ENCODE assay signal across 8 cellular contexts in the genomic region with DNA sequence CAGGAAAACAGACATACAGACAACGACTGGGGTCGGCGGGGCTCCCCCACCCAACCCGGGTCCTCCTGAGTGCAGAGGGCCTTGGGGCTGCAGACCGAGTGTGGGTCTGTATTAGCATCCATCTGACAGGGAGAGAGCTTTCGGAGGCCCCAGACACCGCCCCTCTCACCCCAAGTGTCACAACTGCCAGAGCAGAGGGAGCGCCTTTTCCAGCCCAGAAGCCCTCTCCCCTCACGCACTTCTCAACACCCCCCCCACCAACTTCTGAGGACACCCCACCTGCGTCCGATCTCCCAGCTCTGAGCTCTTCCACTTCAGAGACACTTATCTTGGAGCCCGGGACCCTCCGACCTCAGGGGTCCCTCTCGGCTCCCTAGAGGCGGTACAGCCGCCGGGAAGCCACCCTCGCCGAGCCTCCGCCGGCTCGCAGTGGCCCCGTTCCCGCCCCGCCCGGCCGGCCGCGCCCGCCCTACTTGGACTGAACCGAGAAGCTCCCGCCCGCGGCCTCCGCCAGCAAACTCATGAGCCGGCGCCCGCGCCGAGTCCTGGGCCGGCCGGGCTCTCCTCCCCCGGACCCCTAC. TPM values are rescaled to one million over a fixed set of nuclear protein-coding genes. Genes with fewer than 3 reads are reported as not detected.
DNase-seq lines count a peak whose midpoint lies in the region; ATAC-seq, FAIRE-seq and TF ChIP-seq lines count a peak whose summit lies in the region.

No MANE protein-coding gene starts in this region.

- intact Hi-C loops in prostate gland (cut with DNase I): loop anchor here (5.0 kb wide), 1 partner anchor 43 kb away; the partner anchor contains the start of gene NUP98

- no peaks in the 10 kb centered on the region for H3K4me1 ChIP-seq in prostate gland (replicated peaks)

- peak; percentile 18 for DNase-seq in EL
- peak; percentile 17 for DNase-seq in HTR-8/SVneo (ENCODE audit: insufficient read length, low spot score)
- peak; percentile 53 to 63 for DNase-seq in activated T-cell treated with anti-CD3 and anti-CD28 coated beads, Interleukin-2, amount 50 U/mL, for 48 hours
- peak in 1 of 2 donors; percentile 29 for DNase-seq in foreskin fibroblast
- no peak for DNase-seq in prostate gland (ENCODE audit: low spot score)
- DNase-seq in NCI-H2081 treated with DMSO at 0.1 percent for 48 hours (lab: John Stamatoyannopoulos, UW): no peak
- DNase-seq in NCI-H69 (lab: John Stamatoyannopoulos, UW): no peak

- WGBS in prostate gland: under 1% methylated on average over 30 of the region's 43 CpGs

- TF ChIP-seq CTCF in foreskin fibroblast (IDR thresholded peaks at IDR 0.05; ENCODE audit: low read depth, low read length): no peak
- no peak for TF ChIP-seq CTCF in prostate gland (IDR thresholded peaks at IDR 0.05)

- H3K27ac ChIP-seq in prostate gland: peak overlapping the region; percentile 95 to 97

- H3K27me3 ChIP-seq in prostate gland (replicated peaks; ENCODE audit: insufficient read depth): no peaks in the 10 kb centered on the region

- no peaks in the 10 kb centered on the region for H3K36me3 ChIP-seq in prostate gland

- no peak for ATAC-seq in GM21367 (IDR thresholded peaks at IDR 0.05; ENCODE audit: unreplicated experiment)

- no peak for FAIRE-seq in HTR-8/SVneo (lab: Jason Lieb, UNC)

- H3K4me3 ChIP-seq in foreskin fibroblast (ENCODE audit: low read depth in 1 of 2, low read length in 2 of 2) (peak overlapping the region; percentile 84 to 86), prostate gland (peak overlapping the region; percentile 46 to 91)

- TF ChIP-seq POLR2A in prostate gland (IDR thresholded peaks at IDR 0.05): no peak

- H3K9me3 ChIP-seq in prostate gland: no peaks in the 10 kb centered on the region

RNA-seq across cellular contexts. Expression of gene RHOG, which starts 0.4 kb away (rescaled TPM):
- 10 to 100 TPM; 41.1 to 56.4 TPM for total RNA-seq in prostate gland

RNA-seq across cellular contexts. Expression of gene STIM1, which starts 15.1 kb away (rescaled TPM):
- 10 to 100 TPM; 34.1 to 65.0 TPM for total RNA-seq in prostate gland

RNA-seq across cellular contexts. Expression of gene PGAP2, which starts 32.0 kb away (rescaled TPM):
- 10 to 100 TPM; 26.6 to 33.5 TPM for total RNA-seq in prostate gland

RNA-seq across cellular contexts. Expression of gene NUP98, which starts 43.0 kb away (rescaled TPM):
- 100 to 1,000 TPM; 127 to 136 TPM for total RNA-seq in prostate gland

Comparison
In these comparisons a context has a peak if more than half of its experiments do, and no peak if none do; other contexts are left out.
1. DNase-seq: peak in EL (single experiment), HTR-8/SVneo (single experiment) and activated T-cell treated with anti-CD3 and anti-CD28 coated beads, Interleukin-2, amount 50 U/mL, for 48 hours (2 of 2); none in prostate gland (single experiment), NCI-H2081 treated with DMSO at 0.1 percent for 48 hours (single experiment) and NCI-H69 (single experiment).